ENCODE assay signal across 11 cellular contexts in genomic region chr11:12163181-12163841, GRCh38. TPM values are rescaled to one million over a fixed set of nuclear protein-coding genes. Genes with fewer than 3 reads are reported as not detected.
A peak's percentile ranks its signal among the peaks of the same experiment; 100 is the strongest.
DNase-seq lines count a peak whose midpoint lies in the region; ATAC-seq lines count a peak whose summit lies in the region.
"Had no signal": no experiment of that assay in that cellular context is flagged by ENCODE, and none has a peak within 500 bp of the region (broad histone marks: within the 10 kb centered on the region; RNA-seq: fewer than 3 reads in every experiment).

No MANE protein-coding gene starts in this region.

- peak; percentile 90 for DNase-seq in EL
- no peak for DNase-seq in T-helper 17 cell
- DNase-seq in fibroblast of peridontal ligament (ENCODE audit: extremely low read depth): peak; percentile 69
- peak; percentile 78 for DNase-seq in renal cortical epithelial cell (ENCODE audit: low read depth)
- DNase-seq in NCI-H2227 (lab: John Stamatoyannopoulos, UW; ENCODE audit: unreplicated experiment): no peak
- DNase-seq in NCI-H2029 treated with DMSO at 0.1 percent for 48 hours (lab: John Stamatoyannopoulos, UW): no peak
- DNase-seq: NCI-H1105, T-helper 9 cell had no signal

- H3K27me3 Mint-ChIP-seq in T-helper 17 cell: no peaks in the 10 kb centered on the region
- H3K27me3 Mint-ChIP-seq: dendritic cell treated with granulocyte-macrophage colony-stimulating factor and Interleukin-4, amounts not matched to agents 40 ng/mL and 50 ng/mL, for 4 days had no signal

- peaks cover 10% of the 10 kb centered on the region for H3K36me3 Mint-ChIP-seq in T-helper 17 cell (ENCODE audit: low read depth)

- peak overlapping the region; percentile 9 for H3K27ac Mint-ChIP-seq in T-helper 17 cell
- H3K27ac Mint-ChIP-seq: dendritic cell treated with granulocyte-macrophage colony-stimulating factor and Interleukin-4, amounts not matched to agents 40 ng/mL and 50 ng/mL, for 4 days had no signal

- no peak overlapping the region for H3K4me3 Mint-ChIP-seq in T-helper 17 cell
- H3K4me3 Mint-ChIP-seq: dendritic cell treated with granulocyte-macrophage colony-stimulating factor and Interleukin-4, amounts not matched to agents 40 ng/mL and 50 ng/mL, for 4 days had no signal

- ATAC-seq in T-helper 17 cell (no peak), HG03378 (IDR thresholded peaks at IDR 0.05; ENCODE audit: unreplicated experiment) (no peak), HG02981 (IDR thresholded peaks at IDR 0.05; ENCODE audit: unreplicated experiment) (no peak)

- H3K4me1 Mint-ChIP-seq in T-helper 17 cell: peaks cover 25% of the 10 kb centered on the region

- no peaks in the 10 kb centered on the region for H3K9me3 ChIP-seq in T-helper 17 cell (ENCODE audit: control insufficient read depth, low read length, poor library complexity, severe bottlenecking)

RNA-seq across cellular contexts. Expression of gene MICAL2, which starts 52.9 kb away (rescaled TPM):
- total RNA-seq in T-helper 17 cell: 10 to 100 TPM; 52.0 to 66.9 TPM
- total RNA-seq in renal cortical epithelial cell: 266 and 361 TPM in 2 replicates

Comparison
In these comparisons a context has a peak if more than half of its experiments do, and no peak if none do; other contexts are left out.
1. DNase-seq: peak in EL (single experiment), fibroblast of peridontal ligament (single experiment) and renal cortical epithelial cell (single experiment); none in T-helper 17 cell (0 of 3), NCI-H2227 (single experiment) and NCI-H2029 treated with DMSO at 0.1 percent for 48 hours (single experiment).